ENCODE assay signal across 21 cellular contexts in genomic region chr11:47398551-47398950, GRCh38. TPM values are rescaled to one million over a fixed set of nuclear protein-coding genes. Genes with fewer than 3 reads are reported as not detected.
DNase-seq lines count a peak whose midpoint lies in the region; ATAC-seq, FAIRE-seq and TF ChIP-seq lines count a peak whose summit lies in the region.
"Had no signal": no experiment of that assay in that cellular context is flagged by ENCODE, and none has a peak within 500 bp of the region (broad histone marks: within the 10 kb centered on the region; RNA-seq: fewer than 3 reads in every experiment).

No MANE protein-coding gene starts in this region.

- no peak for FAIRE-seq in keratinocyte (lab: Jason Lieb, UNC)

- H3K9me3 ChIP-seq in OCI-LY1 (ENCODE audit: low read length): no peaks in the 10 kb centered on the region
- no peaks in the 10 kb centered on the region for H3K9me3 ChIP-seq in keratinocyte (ENCODE audit: control insufficient read depth, low read depth, low read length)
- no peaks in the 10 kb centered on the region for H3K9me3 ChIP-seq in spleen
- H3K9me3 ChIP-seq: HAP-1, left lung, right atrium auricular region, vagina had no signal

- TF ChIP-seq CTCF in OCI-LY1 (IDR thresholded peaks at IDR 0.05; ENCODE audit: low read length): no peak
- no peak for TF ChIP-seq CTCF in keratinocyte (optimal IDR thresholded peaks at IDR 0.05 in 1 of 3, IDR thresholded peaks at IDR 0.05 in 1 of 3, conservative IDR thresholded peaks at IDR 0.05 in 1 of 3; ENCODE audit: extremely low read depth in 1 of 3, insufficient read depth in 2 of 3, low read length in 3 of 3)
- TF ChIP-seq CTCF in spleen (IDR thresholded peaks at IDR 0.05 in 8 of 11, conservative IDR thresholded peaks at IDR 0.05 in 3 of 11): no peak
- no peak for TF ChIP-seq CTCF in lower leg skin (IDR thresholded peaks at IDR 0.05)

- H3K4me1 ChIP-seq in OCI-LY1 (ENCODE audit: insufficient read depth, low read length, severe bottlenecking): peaks cover 71% of the 10 kb centered on the region
- H3K4me1 ChIP-seq in keratinocyte (ENCODE audit: control insufficient read depth, extremely low read depth, insufficient read depth, low read length): peaks cover 21% of the 10 kb centered on the region
- peaks cover 32 to 87% (median 63%) of the 10 kb centered on the region in 6 donors for H3K4me1 ChIP-seq in spleen

- H3K27me3 ChIP-seq in OCI-LY1 (ENCODE audit: insufficient read depth, low read length) (no peaks in the 10 kb centered on the region), keratinocyte (ENCODE audit: control insufficient read depth, extremely low read depth, insufficient read depth, low read length) (no peaks in the 10 kb centered on the region), spleen (replicated peaks in 1 of 7) (no peaks in the 10 kb centered on the region)
- H3K27me3 ChIP-seq: left lung, right atrium auricular region, vagina had no signal

- H3K4me3 ChIP-seq in OCI-LY1 (ENCODE audit: low read depth, low read length, poor library complexity, severe bottlenecking) (peak overlapping the region; percentile 64), keratinocyte (ENCODE audit: control insufficient read depth in 2 of 3, extremely low read depth in 1 of 3, insufficient read depth in 2 of 3, low read depth in 1 of 3, low read length in 3 of 3) (no peak overlapping the region), spleen (no peak overlapping the region), lower leg skin (ENCODE audit: low read depth, poor library complexity, severe bottlenecking) (no peak overlapping the region)
- H3K4me3 ChIP-seq: HAP-1, left lung, right atrium auricular region, vagina had no signal

- H2AFZ ChIP-seq in OCI-LY1 (ENCODE audit: low read length) (no peak overlapping the region), keratinocyte (ENCODE audit: control insufficient read depth, low read length) (no peak overlapping the region)

- H3K36me3 ChIP-seq in OCI-LY1 (ENCODE audit: insufficient read depth, low read length) (no peaks in the 10 kb centered on the region), keratinocyte (ENCODE audit: control insufficient read depth in 2 of 2, extremely low read depth in 1 of 2, insufficient read depth in 2 of 2, low read length in 2 of 2) (no peaks in the 10 kb centered on the region), spleen (no peaks in the 10 kb centered on the region)
- H3K36me3 ChIP-seq: HAP-1, left lung, right atrium auricular region, vagina had no signal

- ATAC-seq in HG03097 (IDR thresholded peaks at IDR 0.05; ENCODE audit: low FRiP score, unreplicated experiment): no peak
- ATAC-seq: left lung, Right ventricle myocardium inferior had no signal

- H3K4me1 Mint-ChIP-seq in activated naive CD4-positive, alpha-beta T cell treated with anti-CD3 and anti-CD28 coated beads for 36 hours (ENCODE audit: low read depth): peaks cover 32% of the 10 kb centered on the region

- H3K36me3 Mint-ChIP-seq in activated naive CD4-positive, alpha-beta T cell treated with anti-CD3 and anti-CD28 coated beads for 36 hours (ENCODE audit: low read depth): no peaks in the 10 kb centered on the region

- dilution Hi-C loops in keratinocyte (cut with MboI; ENCODE audit: extremely low pct_ligation_motif_present, low sequenced_read_pairs): no loop called here

- no peak overlapping the region for H3K27ac Mint-ChIP-seq in activated naive CD4-positive, alpha-beta T cell treated with anti-CD3 and anti-CD28 coated beads for 36 hours

- CTCF ChIA-PET in activated naive CD4-positive, alpha-beta T cell treated with anti-CD3 and anti-CD28 coated beads for 36 hours (lab: Charles Lee): interaction anchor here (0.6 to 1.0 kb wide), 4 partner anchors 9 to 328 kb away, joined by 3 to 5 read pairs (median 4); no protein-coding TSS in a partner anchor

- H4K20me1 ChIP-seq in OCI-LY1 (ENCODE audit: insufficient read depth, low read length): no peaks in the 10 kb centered on the region
- no peaks in the 10 kb centered on the region for H4K20me1 ChIP-seq in keratinocyte (ENCODE audit: control insufficient read depth, extremely low read depth, insufficient read depth, low read length)

- no peak overlapping the region; the same call in 1 of the 2 replicates for H3K9ac ChIP-seq in OCI-LY1 (ENCODE audit: low read length)
- no peak overlapping the region for H3K9ac ChIP-seq in keratinocyte (ENCODE audit: control insufficient read depth, extremely low read depth, insufficient read depth, low read length)

- H3K9me2 ChIP-seq in OCI-LY1 (ENCODE audit: low read depth, low read length): no peaks in the 10 kb centered on the region

- H3K9me1 ChIP-seq in keratinocyte (ENCODE audit: control insufficient read depth, extremely low read depth, insufficient read depth, low read length): no peaks in the 10 kb centered on the region

- H3K27me3 Mint-ChIP-seq in activated naive CD4-positive, alpha-beta T cell treated with anti-CD3 and anti-CD28 coated beads for 36 hours (ENCODE audit: low read depth): no peaks in the 10 kb centered on the region

- TF ChIP-seq POLR2A in spleen (IDR thresholded peaks at IDR 0.05) (no peak), lower leg skin (IDR thresholded peaks at IDR 0.05) (no peak)

- no peak for DNase-seq in activated naive CD4-positive, alpha-beta T cell treated with anti-CD3 and anti-CD28 coated beads for 36 hours
- DNase-seq in activated naive CD4-positive, alpha-beta T cell treated with Interleukin-2 at 50 U/mL for 16 hours: no peak
- DNase-seq in keratinocyte (ENCODE audit: low read depth, low spot score): no peak
- peak; percentile 74 for DNase-seq in spleen
- DNase-seq in lower leg skin (ENCODE audit: low spot score in 2 of 2): no peak
- no peak for DNase-seq in stimulated activated CD4-positive, alpha-beta T cell treated with anti-CD3 and anti-CD28 coated beads, Interleukin-2, amount 100 ng/mL, for 24 hours
- DNase-seq: ACHN; activated CD4-positive, alpha-beta T cell treated with anti-CD3 and anti-CD28 coated beads for 4 hours; central memory CD4-positive, alpha-beta T cell; COR-L47; foreskin melanocyte; NCI-H1694 treated with DMSO at 0.1 percent for 48 hours had no signal

- 89 to 100% (median 93%) methylated on average over 1 of the region's 1 CpG for WGBS in spleen, 5 donors
- 50 to 100% methylated on average over 1 of the region's 1 CpG for WGBS in lower leg skin, 2 donors

- H3K27ac ChIP-seq in OCI-LY1 (ENCODE audit: low read depth, low read length, poor library complexity, severe bottlenecking) (peak overlapping the region; percentile 99), keratinocyte (ENCODE audit: control insufficient read depth, insufficient read depth, low read length) (no peak overlapping the region), spleen (peak overlapping the region; percentile 40 to 97 (median 95))
- H3K27ac ChIP-seq: left lung, right atrium auricular region, vagina had no signal

- no peaks in the 10 kb centered on the region for H3K9me3 Mint-ChIP-seq in activated naive CD4-positive, alpha-beta T cell treated with anti-CD3 and anti-CD28 coated beads for 36 hours

- H3K79me2 ChIP-seq in OCI-LY1 (ENCODE audit: insufficient read depth, low read length): no peaks in the 10 kb centered on the region
- no peaks in the 10 kb centered on the region for H3K79me2 ChIP-seq in keratinocyte (ENCODE audit: control insufficient read depth, insufficient read depth, low read length)

- peak overlapping the region; percentile 73 for H3K4me2 ChIP-seq in OCI-LY1 (ENCODE audit: low read length)
- H3K4me2 ChIP-seq in keratinocyte (ENCODE audit: control insufficient read depth, extremely low read depth, insufficient read depth, low read depth, low read length): peak overlapping the region; percentile 10

- intact Hi-C loops in activated naive CD4-positive, alpha-beta T cell treated with anti-CD3 and anti-CD28 coated beads for 36 hours (cut with micrococcal nuclease): no loop called here
- intact Hi-C loops in spleen (cut with DNase I; ENCODE audit: low total_unique reads) (no loop called here), lower leg skin (cut with DNase I; ENCODE audit: low total_unique reads) (no loop called here)

- peak overlapping the region; percentile 6 for H3K4me3 Mint-ChIP-seq in activated naive CD4-positive, alpha-beta T cell treated with anti-CD3 and anti-CD28 coated beads for 36 hours

- 0 out of 2 replicates have a peak, but pooled peaks cover 7% of the 10 kb centered on the region for H3F3A ChIP-seq in OCI-LY1 (ENCODE audit: insufficient read depth, low read length)

RNA-seq across cellular contexts. Expression of gene SLC39A13, which starts 9.8 kb away (rescaled TPM):
- 1 to 10 TPM; 9.2 TPM for total RNA-seq in activated naive CD4-positive, alpha-beta T cell treated with anti-CD3 and anti-CD28 coated beads for 36 hours
- 35.3 to 62.3 TPM (median 59.9 TPM) in 3 replicates for polyA plus RNA-seq in keratinocyte
- polyA plus RNA-seq in keratinocyte (2011; ENCODE audit: low read depth): 8.1 TPM
- polyA plus RNA-seq in keratinocyte (2011; cell fraction: cytosol; rRNA removed): 24.9 and 51.2 TPM in 2 replicates
- polyA plus RNA-seq in keratinocyte (2011; cell fraction: nucleus; rRNA removed): 163 and 223 TPM in 2 replicates
- polyA plus RNA-seq in keratinocyte (2012; ENCODE audit: low replicate concordance): 31.4 and 61.9 TPM in 2 replicates
- 24.6 to 50.4 TPM (median 25.7 TPM) in 3 replicates for polyA minus RNA-seq in keratinocyte
- polyA minus RNA-seq in keratinocyte (2011; cell fraction: cytosol; rRNA and poly(A)+ RNA removed): 68.1 TPM
- polyA minus RNA-seq in keratinocyte (2011; cell fraction: nucleus; rRNA and poly(A)+ RNA removed): 65.1 and 68.7 TPM in 2 replicates
- 10 to 100 TPM; 26.3 to 48.4 (median 43.2) TPM for total RNA-seq in spleen
- 10 to 100 TPM; 21.7 to 40.2 (median 26.0) TPM for polyA plus RNA-seq in spleen
- total RNA-seq in lower leg skin: 10 to 100 TPM; 22.9 to 59.2 (median 46.4) TPM

RNA-seq across cellular contexts. Expression of gene SPI1, which starts 20.2 kb away (rescaled TPM):
- total RNA-seq in activated naive CD4-positive, alpha-beta T cell treated with anti-CD3 and anti-CD28 coated beads for 36 hours: not detected
- polyA plus RNA-seq in keratinocyte: not detected in 3 replicates
- polyA plus RNA-seq in keratinocyte (2011; ENCODE audit: low read depth): not detected
- polyA plus RNA-seq in keratinocyte (2011; cell fraction: cytosol; rRNA removed): not detected in 2 replicates
- polyA plus RNA-seq in keratinocyte (2011; cell fraction: nucleus; rRNA removed): not detected in 2 replicates
- polyA plus RNA-seq in keratinocyte (2012; ENCODE audit: low replicate concordance): not detected in 2 replicates
- polyA minus RNA-seq in keratinocyte: 0.13 TPM in 1 of 3 replicates, not detected in the others
- polyA minus RNA-seq in keratinocyte (2011; cell fraction: cytosol; rRNA and poly(A)+ RNA removed): not detected
- polyA minus RNA-seq in keratinocyte (2011; cell fraction: nucleus; rRNA and poly(A)+ RNA removed): not detected in 2 replicates
- total RNA-seq in spleen: 100 to 1,000 TPM in 6 of 7 donors, 10 to 100 TPM in 1; 95.7 to 366 (median 198) TPM
- polyA plus RNA-seq in spleen: 100 to 1,000 TPM in 1 of 3 donors, 10 to 100 TPM in 2; 84.2 to 128 (median 91.8) TPM
- 10 to 100 TPM in 2 of 4 donors, 1 to 10 TPM in 2; 7.7 to 13.4 (median 10.6) TPM for total RNA-seq in lower leg skin
- total RNA-seq: MCF 10A had no signal

RNA-seq across cellular contexts. Expression of gene PSMC3, which starts 27.7 kb away (rescaled TPM):
- 100 to 1,000 TPM; 127 to 129 TPM for total RNA-seq in activated naive CD4-positive, alpha-beta T cell treated with anti-CD3 and anti-CD28 coated beads for 36 hours
- 96.1 to 172 TPM (median 156 TPM) in 3 replicates for polyA plus RNA-seq in keratinocyte
- polyA plus RNA-seq in keratinocyte (2011; ENCODE audit: low read depth): 30.4 TPM
- 149 and 155 TPM in 2 replicates for polyA plus RNA-seq in keratinocyte (2011; cell fraction: cytosol; rRNA removed)
- 97.3 and 102 TPM in 2 replicates for polyA plus RNA-seq in keratinocyte (2011; cell fraction: nucleus; rRNA removed)
- 56.4 and 229 TPM in 2 replicates for polyA plus RNA-seq in keratinocyte (2012; ENCODE audit: low replicate concordance)
- polyA minus RNA-seq in keratinocyte: 77.7 to 116 TPM (median 97.4 TPM) in 3 replicates
- 70.0 TPM for polyA minus RNA-seq in keratinocyte (2011; cell fraction: cytosol; rRNA and poly(A)+ RNA removed)
- 28.4 and 42.4 TPM in 2 replicates for polyA minus RNA-seq in keratinocyte (2011; cell fraction: nucleus; rRNA and poly(A)+ RNA removed)
- 10 to 100 TPM; 59.7 to 80.8 (median 66.4) TPM for total RNA-seq in spleen
- 100 to 1,000 TPM in 1 of 3 donors, 10 to 100 TPM in 2; 64.3 to 105 (median 90.0) TPM for polyA plus RNA-seq in spleen
- total RNA-seq in lower leg skin: 100 to 1,000 TPM in 3 of 4 donors, 10 to 100 TPM in 1; 81.0 to 164 (median 118) TPM

RNA-seq across cellular contexts. Expression of gene MYBPC3, which starts 46.0 kb away (rescaled TPM):
- total RNA-seq in activated naive CD4-positive, alpha-beta T cell treated with anti-CD3 and anti-CD28 coated beads for 36 hours: not detected
- polyA plus RNA-seq in keratinocyte: not detected in 3 replicates
- polyA plus RNA-seq in keratinocyte (2011; ENCODE audit: low read depth): not detected
- polyA plus RNA-seq in keratinocyte (2011; cell fraction: cytosol; rRNA removed): not detected in 2 replicates
- polyA plus RNA-seq in keratinocyte (2011; cell fraction: nucleus; rRNA removed): not detected in 2 replicates
- not detected in 2 replicates for polyA plus RNA-seq in keratinocyte (2012; ENCODE audit: low replicate concordance)
- not detected in 3 replicates for polyA minus RNA-seq in keratinocyte
- not detected for polyA minus RNA-seq in keratinocyte (2011; cell fraction: cytosol; rRNA and poly(A)+ RNA removed)
- polyA minus RNA-seq in keratinocyte (2011; cell fraction: nucleus; rRNA and poly(A)+ RNA removed): not detected in 2 replicates
- total RNA-seq in spleen: 1 to 10 TPM in 5 of 7 donors, under 1 TPM in 2; 0.91 to 4.7 (median 1.5) TPM
- 1 to 10 TPM in 2 of 3 donors, under 1 TPM in 1; 0.49 to 2.2 (median 1.4) TPM for polyA plus RNA-seq in spleen
- total RNA-seq in lower leg skin: not detected
- total RNA-seq: MCF 10A, vagina had no signal

RNA-seq across cellular contexts. Expression of gene RAPSN, which starts 50.4 kb away (rescaled TPM):
- total RNA-seq in activated naive CD4-positive, alpha-beta T cell treated with anti-CD3 and anti-CD28 coated beads for 36 hours: not detected
- 0.07 to 0.44 TPM (median 0.28 TPM) in 3 replicates for polyA plus RNA-seq in keratinocyte
- 0.50 TPM for polyA plus RNA-seq in keratinocyte (2011; ENCODE audit: low read depth)
- 0.04 and 0.06 TPM in 2 replicates for polyA plus RNA-seq in keratinocyte (2011; cell fraction: cytosol; rRNA removed)
- polyA plus RNA-seq in keratinocyte (2011; cell fraction: nucleus; rRNA removed): 1.0 and 1.1 TPM in 2 replicates
- polyA plus RNA-seq in keratinocyte (2012; ENCODE audit: low replicate concordance): 0.32 and 0.49 TPM in 2 replicates
- 0.22 to 0.99 TPM in 2 of 3 replicates, not detected in the other for polyA minus RNA-seq in keratinocyte
- polyA minus RNA-seq in keratinocyte (2011; cell fraction: cytosol; rRNA and poly(A)+ RNA removed): not detected
- 1.6 and 5.3 TPM in 2 replicates for polyA minus RNA-seq in keratinocyte (2011; cell fraction: nucleus; rRNA and poly(A)+ RNA removed)
- 1 to 10 TPM in 3 of 7 donors, under 1 TPM in 2, not detected in 2; 0.42 to 1.6 (median 1.2) TPM for total RNA-seq in spleen
- polyA plus RNA-seq in spleen: 1 to 10 TPM in 1 of 3 donors, under 1 TPM in 2; 0.53 to 1.5 (median 0.74) TPM
- under 1 TPM in 1 of 4 donors, not detected in 3; 0.49 TPM for total RNA-seq in lower leg skin
- total RNA-seq: right atrium auricular region, subcutaneous adipose tissue, vagina had no signal

Comparison
In these comparisons a context has a peak if more than half of its experiments do, and no peak if none do; other contexts are left out.
1. RNA of gene SPI1, which starts 20.2 kb away (total RNA-seq): 95.7 to 366 TPM in spleen and 7.7 to 13.4 TPM in lower leg skin; not detected in activated naive CD4-positive, alpha-beta T cell treated with anti-CD3 and anti-CD28 coated beads for 36 hours; every median in the first group is over 4 times any median in the second.